ENCODE assay signal across 22 cellular contexts in the genomic region with DNA sequence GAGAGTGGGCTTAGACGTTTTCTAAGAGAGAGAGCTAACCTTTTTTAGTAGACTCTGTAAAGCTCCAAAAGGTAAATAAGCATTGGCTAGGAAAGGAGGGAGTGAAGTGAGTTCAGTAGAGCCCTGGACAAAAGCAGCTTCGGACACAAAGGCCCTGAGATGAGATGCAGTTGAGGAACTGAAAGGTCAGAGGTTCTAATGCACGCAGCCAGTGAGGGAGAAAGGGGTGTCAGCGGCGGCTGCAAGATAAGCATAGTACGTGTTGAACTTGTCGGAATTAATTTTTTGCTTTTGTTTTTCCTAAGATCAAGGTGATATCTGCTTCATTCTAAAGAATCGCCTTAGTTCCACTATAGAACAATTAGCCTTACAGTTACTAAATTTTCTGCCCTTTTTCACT. TPM values are rescaled to one million over a fixed set of nuclear protein-coding genes. Genes with fewer than 3 reads are reported as not detected.
DNase-seq lines count a peak whose midpoint lies in the region; ATAC-seq, FAIRE-seq and TF ChIP-seq lines count a peak whose summit lies in the region.
"Had no signal": no experiment of that assay in that cellular context is flagged by ENCODE, and none has a peak within 500 bp of the region (broad histone marks: within the 10 kb centered on the region; RNA-seq: fewer than 3 reads in every experiment).

No MANE protein-coding gene starts in this region.

- no peak overlapping the region for H3K4me3 ChIP-seq in cardiac muscle cell
- H3K4me3 ChIP-seq in heart left ventricle = no peak overlapping the region
- peak overlapping the region; percentile 42 for H3K4me3 ChIP-seq in OCI-LY3 (ENCODE audit: low read length)
- no peak overlapping the region for H3K4me3 ChIP-seq in endothelial cell of umbilical vein (replicated peaks in 1 of 3; ENCODE audit: insufficient read depth in 1 of 3, low read depth in 1 of 3, low read length in 3 of 3)
- H3K4me3 ChIP-seq: BLaER1 had no signal

- no peak for FAIRE-seq in endothelial cell of umbilical vein (lab: Jason Lieb, UNC)
- FAIRE-seq: D721Med, G401.6, GM12892, GM18507 had no signal

- peak overlapping the region; percentile 73; the same call in 1 of the 2 replicates for H2AFZ ChIP-seq in OCI-LY3 (ENCODE audit: low read depth, low read length)
- no peak overlapping the region for H2AFZ ChIP-seq in endothelial cell of umbilical vein (ENCODE audit: low read depth, low read length)

- H3K9me3 ChIP-seq in cardiac muscle cell (ENCODE audit: low read depth) (no peaks in the 10 kb centered on the region), heart left ventricle (no peaks in the 10 kb centered on the region), OCI-LY3 (ENCODE audit: insufficient read depth, low read length) (no peaks in the 10 kb centered on the region), endothelial cell of umbilical vein (replicated peaks; ENCODE audit: control insufficient read depth, insufficient read depth, low read length) (no peaks in the 10 kb centered on the region)
- H3K9me3 ChIP-seq: BLaER1, Caco-2 had no signal

- H3K27ac ChIP-seq in cardiac muscle cell (peak overlapping the region; percentile 34), heart left ventricle (peak overlapping the region in 1 of 12 donors; percentile 30), OCI-LY3 (ENCODE audit: low read length) (no peak overlapping the region), endothelial cell of umbilical vein (ENCODE audit: insufficient read depth, low read depth, low read length) (no peak overlapping the region)
- H3K27ac ChIP-seq: BLaER1, HL-60 had no signal

- 44 to 61% (median 50%) methylated on average over 8 of the region's 8 CpGs for WGBS in heart left ventricle, 4 donors

- no peaks in the 10 kb centered on the region for H3K9me1 ChIP-seq in endothelial cell of umbilical vein (replicated peaks; ENCODE audit: control insufficient read depth, extremely low read depth, insufficient read depth, low read length)

- H3K9ac ChIP-seq in OCI-LY3 (ENCODE audit: low read length) (no peak overlapping the region), endothelial cell of umbilical vein (replicated peaks; ENCODE audit: extremely low read depth, insufficient read depth, low read length) (no peak overlapping the region)
- H3K9ac ChIP-seq: BLaER1 had no signal

- CTCF ChIA-PET in endothelial cell of umbilical vein (lab: Charles Lee) = interaction anchor here (0.8 to 1.3 kb wide), 2 partner anchors 9 to 12 kb away, joined by 3 to 4 read pairs; no protein-coding TSS in a partner anchor

- no peaks in the 10 kb centered on the region for H3K79me2 ChIP-seq in OCI-LY3 (ENCODE audit: low read length)
- no peaks in the 10 kb centered on the region for H3K79me2 ChIP-seq in endothelial cell of umbilical vein (ENCODE audit: control insufficient read depth, insufficient read depth, low read length)

- H4K20me1 ChIP-seq in OCI-LY3 (ENCODE audit: insufficient read depth, low read length) (no peaks in the 10 kb centered on the region), endothelial cell of umbilical vein (replicated peaks; ENCODE audit: control insufficient read depth, extremely low read depth, insufficient read depth, low read length) (no peaks in the 10 kb centered on the region)
- H4K20me1 ChIP-seq: BLaER1 had no signal

- peaks cover 5% of the 10 kb centered on the region for H3K36me3 ChIP-seq in cardiac muscle cell
- H3K36me3 ChIP-seq in heart left ventricle = no peaks in the 10 kb centered on the region
- no peaks in the 10 kb centered on the region for H3K36me3 ChIP-seq in OCI-LY3 (replicated peaks; ENCODE audit: low read depth, low read length)
- no peaks in the 10 kb centered on the region for H3K36me3 ChIP-seq in endothelial cell of umbilical vein (ENCODE audit: control insufficient read depth in 2 of 2, extremely low read depth in 1 of 2, insufficient read depth in 2 of 2, low read length in 2 of 2)
- H3K36me3 ChIP-seq: BLaER1 had no signal

- BruUV-seq in endothelial cell of umbilical vein (replicated peaks; lab: Mats Ljungman, UMichigan) = no TSS peak

- TF ChIP-seq CTCF in cardiac muscle cell (IDR thresholded peaks at IDR 0.05; ENCODE audit: low read depth, low read length) (no peak), heart left ventricle (IDR thresholded peaks at IDR 0.05) (no peak), OCI-LY3 (IDR thresholded peaks at IDR 0.05; ENCODE audit: low read depth, low read length) (no peak), endothelial cell of umbilical vein (IDR thresholded peaks at IDR 0.05; ENCODE audit: extremely low read depth in 1 of 2, insufficient read depth in 1 of 2, low read depth in 1 of 2, low read length in 2 of 2) (no peak)

- H3K4me1 ChIP-seq in cardiac muscle cell (ENCODE audit: low read depth) = peaks cover 21% of the 10 kb centered on the region
- peaks cover 0 to 32% (median 11%) of the 10 kb centered on the region in 12 donors for H3K4me1 ChIP-seq in heart left ventricle
- H3K4me1 ChIP-seq in OCI-LY3 (ENCODE audit: low read length) = peaks cover 29% of the 10 kb centered on the region
- no peaks in the 10 kb centered on the region for H3K4me1 ChIP-seq in endothelial cell of umbilical vein (ENCODE audit: control insufficient read depth, extremely low read depth, insufficient read depth, low read length)
- H3K4me1 ChIP-seq: BLaER1, Caco-2 had no signal

- dilution Hi-C loops in endothelial cell of umbilical vein (cut with MboI; ENCODE audit: extremely low pct_ligation_motif_present, low sequenced_read_pairs) = no loop called here

- POLR2A ChIA-PET in endothelial cell of umbilical vein (lab: Charles Lee) = no interaction called here

- no peak for ATAC-seq in heart left ventricle
- no peak for ATAC-seq in GM18520 (IDR thresholded peaks at IDR 0.05; ENCODE audit: unreplicated experiment)
- ATAC-seq: HCT116 had no signal

- no peak for DNase-seq in cardiac muscle cell (ENCODE audit: low read depth in 1 of 2, low spot score in 1 of 2)
- no peak for DNase-seq in heart left ventricle
- peak; percentile 34 for DNase-seq in endothelial cell of umbilical vein (ENCODE audit: low read depth, low spot score)
- DNase-seq in activated CD8-positive, alpha-beta memory T cell treated with anti-CD3 and anti-CD28 coated beads, Interleukin-2, amount 50 U/mL, for 4 hours = no peak
- no peak for DNase-seq in C1 segment of cervical spinal cord (lab: John Stamatoyannopoulos, UW)
- DNase-seq: 8988T; Caco-2; CD4-positive, CD25-positive, alpha-beta regulatory T cell; GOT3; H7; HFFc6; IMR-90 had no signal

- H3K27me3 ChIP-seq in cardiac muscle cell (no peaks in the 10 kb centered on the region), heart left ventricle (no peaks in the 10 kb centered on the region), OCI-LY3 (ENCODE audit: low read depth, low read length) (no peaks in the 10 kb centered on the region), endothelial cell of umbilical vein (ENCODE audit: control insufficient read depth in 2 of 2, insufficient read depth in 2 of 2, low read length in 2 of 2) (no peaks in the 10 kb centered on the region)
- H3K27me3 ChIP-seq: BLaER1 had no signal

- TF ChIP-seq POLR2A in heart left ventricle (IDR thresholded peaks at IDR 0.05) (no peak), endothelial cell of umbilical vein (IDR thresholded peaks at IDR 0.05; ENCODE audit: low read depth, low read length) (no peak)

- H3K4me2 ChIP-seq in OCI-LY3 (ENCODE audit: low read length) (peak overlapping the region; percentile 63), endothelial cell of umbilical vein (ENCODE audit: insufficient read depth, low read length) (no peak overlapping the region)
- H3K4me2 ChIP-seq: BLaER1 had no signal

- intact Hi-C loops in heart left ventricle (cut with DNase I) = no loop called here
- intact Hi-C loops in endothelial cell of umbilical vein (cut with micrococcal nuclease) = no loop called here

TF ChIP-seq in endothelial cell of umbilical vein, 7 proteins besides CTCF, POLR2A, EP300 and RAD21:
- no peak for TF ChIP-seq GATA2 (IDR thresholded peaks at IDR 0.05; ENCODE audit: insufficient read depth, insufficient read length, low read depth, low read length)
- TF ChIP-seq MYC (IDR thresholded peaks at IDR 0.05; ENCODE audit: low read depth, low read length) = no peak
- TF ChIP-seq POLR2AphosphoS5 (IDR thresholded peaks at IDR 0.05; ENCODE audit: insufficient read depth, low read depth, low read length) = no peak
- TF ChIP-seq, protein P1, sequence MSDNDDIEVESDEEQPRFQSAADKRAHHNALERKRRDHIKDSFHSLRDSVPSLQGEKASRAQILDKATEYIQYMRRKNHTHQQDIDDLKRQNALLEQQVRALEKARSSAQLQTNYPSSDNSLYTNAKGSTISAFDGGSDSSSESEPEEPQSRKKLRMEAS (IDR thresholded peaks at IDR 0.05; ENCODE audit: insufficient read depth, insufficient read length) = no peak
- no peak for TF ChIP-seq JUN (IDR thresholded peaks at IDR 0.05; ENCODE audit: borderline replicate concordance, insufficient read depth, insufficient read length, low read depth)
- no peak for TF ChIP-seq EZH2 (IDR thresholded peaks at IDR 0.05; ENCODE audit: borderline replicate concordance, low read depth, low read length, severe bottlenecking)
- no peak for TF ChIP-seq FOS (IDR thresholded peaks at IDR 0.05; ENCODE audit: borderline replicate concordance, insufficient read depth, low read length)

RNA-seq across cellular contexts. Expression of a gene that starts 11.2 kb away (rescaled TPM):
- 492 and 682 TPM in 2 replicates for total RNA-seq in cardiac muscle cell
- polyA plus RNA-seq in cardiac muscle cell = 103 and 173 TPM in 2 replicates
- 1,000 to 10,000 TPM in 5 of 9 donors, 100 to 1,000 TPM in 4; 674 to 1,521 (median 1,074) TPM for total RNA-seq in heart left ventricle
- polyA plus RNA-seq in heart left ventricle = 10 to 100 TPM; 61.9 to 65.3 TPM
- total RNA-seq in endothelial cell of umbilical vein = 1.8 and 2.1 TPM in 2 replicates
- 0.11 and 0.19 TPM in 2 replicates for polyA plus RNA-seq in endothelial cell of umbilical vein
- polyA plus RNA-seq in endothelial cell of umbilical vein (2011; cell fraction: cytosol; rRNA removed) = 0.20 and 0.35 TPM in 2 replicates
- polyA plus RNA-seq in endothelial cell of umbilical vein (2011; cell fraction: nucleus; rRNA removed) = 0.45 and 0.74 TPM in 2 replicates
- polyA plus RNA-seq in endothelial cell of umbilical vein (2012) = 0.18 and 0.98 TPM in 2 replicates
- polyA minus RNA-seq in endothelial cell of umbilical vein = 3.5 and 5.3 TPM in 2 replicates
- polyA minus RNA-seq in endothelial cell of umbilical vein (2011; cell fraction: cytosol; rRNA and poly(A)+ RNA removed) = not detected
- 2.8 and 4.4 TPM in 2 replicates for polyA minus RNA-seq in endothelial cell of umbilical vein (2011; cell fraction: nucleus; rRNA and poly(A)+ RNA removed)
- total RNA-seq: A673; CD4-positive, CD25-positive, alpha-beta regulatory T cell had no signal

Comparison
In these comparisons a context has a peak if more than half of its experiments do, and no peak if none do; other contexts are left out.
1. RNA of a gene that starts 11.2 kb away (total RNA-seq): 674 to 1,521 TPM in heart left ventricle and 492 to 682 TPM in cardiac muscle cell; 1.8 to 2.1 TPM in endothelial cell of umbilical vein; every median in the first group is over 100 times any median in the second.